ENCODE assay signal across 26 cellular contexts in genomic region chr11:67320691-67321090, GRCh38. TPM values are rescaled to one million over a fixed set of nuclear protein-coding genes. Genes with fewer than 3 reads are reported as not detected.
"Had no signal": no experiment of that assay in that cellular context is flagged by ENCODE, and none has a peak within 500 bp of the region (broad histone marks: within the 10 kb centered on the region; RNA-seq: fewer than 3 reads in every experiment).

No MANE protein-coding gene starts in this region.

- H3K9me3 ChIP-seq: neutrophil, pancreas, psoas muscle, right lobe of liver, sigmoid colon, stomach, thoracic aorta, thyroid gland, tibial nerve, upper lobe of left lung, vagina had no signal

- H3K4me3 Mint-ChIP-seq: natural killer cell; stimulated activated effector memory CD8-positive, alpha-beta T cell treated with anti-CD3 and anti-CD28 coated beads, Interleukin-12 subunit alpha, Interleukin-12 subunit beta, amount 100 ng/mL, for 72 hours; stimulated activated naive B cell treated with anti-CD40 and anti-IgM and Interleukin-4, amounts not matched to agents 10 μg/mL and 1 μg/mL and 100 μg/mL, for 72 hours; stimulated activated naive CD8-positive, alpha-beta T cell treated with anti-CD3 and anti-CD28 coated beads, Interleukin-15, Interleukin-2, amounts not matched to agents 100 ng/mL and 50 ng/mL, for 24 hours had no signal

- ATAC-seq: natural killer cell; pancreas; psoas muscle; right cardiac atrium; right lobe of liver; stimulated activated effector memory CD8-positive, alpha-beta T cell treated with anti-CD3 and anti-CD28 coated beads, Interleukin-12 subunit alpha, Interleukin-12 subunit beta, amount 100 ng/mL, for 72 hours; stimulated activated naive B cell treated with anti-CD40 and anti-IgM and Interleukin-4, amounts not matched to agents 10 μg/mL and 1 μg/mL and 100 μg/mL, for 72 hours had no signal

- H3K27me3 ChIP-seq: pancreas, right lobe of liver, sigmoid colon, stomach, thyroid gland, tibial nerve, upper lobe of left lung, vagina had no signal

- H3K36me3 ChIP-seq: neutrophil, pancreas, right lobe of liver, thoracic aorta, thyroid gland, upper lobe of left lung, vagina had no signal

- H3K27me3 Mint-ChIP-seq: progenitor cell of endocrine pancreas; stimulated activated naive B cell treated with anti-CD40 and anti-IgM and Interleukin-4, amounts not matched to agents 10 μg/mL and 1 μg/mL and 100 μg/mL, for 72 hours had no signal

- H3K9me3 Mint-ChIP-seq: natural killer cell; nephron; stimulated activated effector memory CD8-positive, alpha-beta T cell treated with anti-CD3 and anti-CD28 coated beads, Interleukin-12 subunit alpha, Interleukin-12 subunit beta, amount 100 ng/mL, for 72 hours; stimulated activated naive B cell treated with anti-CD40 and anti-IgM and Interleukin-4, amounts not matched to agents 10 μg/mL and 1 μg/mL and 100 μg/mL, for 72 hours; stimulated activated naive CD8-positive, alpha-beta T cell treated with anti-CD3 and anti-CD28 coated beads, Interleukin-15, Interleukin-2, amounts not matched to agents 100 ng/mL and 50 ng/mL, for 24 hours had no signal

- H3K4me3 ChIP-seq: pancreas, psoas muscle, right lobe of liver, sigmoid colon, stomach, thoracic aorta, thyroid gland, tibial nerve, upper lobe of left lung, vagina had no signal

- H3K27ac Mint-ChIP-seq: nephron; progenitor cell of endocrine pancreas; stimulated activated effector memory CD8-positive, alpha-beta T cell treated with anti-CD3 and anti-CD28 coated beads, Interleukin-12 subunit alpha, Interleukin-12 subunit beta, amount 100 ng/mL, for 72 hours; stimulated activated naive B cell treated with anti-CD40 and anti-IgM and Interleukin-4, amounts not matched to agents 10 μg/mL and 1 μg/mL and 100 μg/mL, for 72 hours; stimulated activated naive CD8-positive, alpha-beta T cell treated with anti-CD3 and anti-CD28 coated beads, Interleukin-15, Interleukin-2, amounts not matched to agents 100 ng/mL and 50 ng/mL, for 24 hours had no signal

- H3K36me3 Mint-ChIP-seq: natural killer cell had no signal

- DNase-seq: natural killer cell; nucleus accumbens; pancreas; psoas muscle; right cardiac atrium; right lobe of liver; sigmoid colon; stimulated activated CD4-positive, alpha-beta T cell treated with anti-CD3 and anti-CD28 coated beads, Interleukin-15, amount 100 ng/mL, for 24 hours; stimulated activated CD4-positive, alpha-beta T cell treated with anti-CD3 and anti-CD28 coated beads, Interleukin-2, amount 100 ng/mL, for 24 hours; stimulated activated CD4-positive, alpha-beta T cell treated with anti-CD3 and anti-CD28 coated beads, Interleukin-2, amount 100 ng/mL, for 48 hours; stimulated activated CD4-positive, alpha-beta T cell treated with anti-CD3 and anti-CD28 coated beads, Interleukin-4, amount 100 ng/mL, for 24 hours; stimulated activated naive B cell treated with anti-CD40 and anti-IgM and Interleukin-4, amounts not matched to agents 10 μg/mL and 1 μg/mL and 100 μg/mL, for 72 hours; stimulated activated naive CD4-positive, alpha-beta T cell treated with Interleukin-2 at 50 U/mL for 16 hours; stomach; thyroid gland; trophoblast cell; upper lobe of left lung had no signal

- H3K27ac ChIP-seq: neutrophil, pancreas, psoas muscle, right lobe of liver, sigmoid colon, stomach, thoracic aorta, thyroid gland, tibial nerve, upper lobe of left lung, vagina had no signal

RNA-seq across cellular contexts. Expression of gene CLCF1, which starts 52.7 kb away (rescaled TPM):
- total RNA-seq: temporal lobe had no signal
